In genomic region chr11:62730076-62730475, GRCh38 we compare ENCODE assay signal across 7 cellular contexts. TPM values are rescaled to one million over a fixed set of nuclear protein-coding genes. Genes with fewer than 3 reads are reported as not detected.
DNase-seq lines count a peak whose midpoint lies in the region; TF ChIP-seq lines count a peak whose summit lies in the region.
"Not testable (repeated sequence)": the region's sequence is repeated elsewhere in the genome, so short reads cannot be mapped to it uniquely, and the experiment has no call there.
"Had no signal": no experiment of that assay in that cellular context is flagged by ENCODE, and none has a peak within 500 bp of the region (broad histone marks: within the 10 kb centered on the region; RNA-seq: fewer than 3 reads in every experiment).

No MANE protein-coding gene starts in this region.

- not testable (repeated sequence) for H3K27me3 Mint-ChIP-seq in nephron (ENCODE audit: low read depth)

- H3K36me3 ChIP-seq in SK-N-MC (ENCODE audit: insufficient read depth, low read length) (peaks cover 25% of the 10 kb centered on the region), adipocyte (ENCODE audit: control insufficient read depth, insufficient read depth, low read length, severe bottlenecking) (peaks cover 12% of the 10 kb centered on the region), subcutaneous abdominal adipose tissue (ENCODE audit: control insufficient read depth in 5 of 5, insufficient read depth in 5 of 5, low read length in 5 of 5) (peaks cover 4 to 19% (median 13%) of the 10 kb centered on the region in 5 donors)
- H3K36me3 ChIP-seq in fibroblast of lung (ENCODE audit: control insufficient read depth, insufficient read depth, low read length) = not testable (repeated sequence)

- not testable (repeated sequence) for H4K20me1 ChIP-seq in fibroblast of lung (ENCODE audit: control insufficient read depth, extremely low read depth, insufficient read depth, low read length)

- not testable (repeated sequence) for DNase-seq in GM12864 (ENCODE audit: low read depth); SK-N-MC (ENCODE audit: low read depth, low spot score); adipocyte (ENCODE audit: low read depth); fibroblast of lung (ENCODE audit: low read depth in 2 of 2)

- peak overlapping the region; percentile 89 for H3K4me2 ChIP-seq in fibroblast of lung (ENCODE audit: extremely low read depth, insufficient read depth, low read length)

- H3K27ac ChIP-seq in SK-N-MC = 0 out of 2 replicates have a peak overlapping the region, but pooled peaks have one; percentile 25
- not testable (repeated sequence) for H3K27ac ChIP-seq in fibroblast of lung (ENCODE audit: insufficient read depth, low read length)
- H3K27ac ChIP-seq in subcutaneous abdominal adipose tissue (ENCODE audit: low read depth, low read length) = peak overlapping the region; percentile 17

- H3K27me3 ChIP-seq in adipocyte (replicated peaks; ENCODE audit: control insufficient read depth, insufficient read depth, low read length); fibroblast of lung (ENCODE audit: control insufficient read depth, insufficient read depth, low read length); subcutaneous abdominal adipose tissue (ENCODE audit: control insufficient read depth in 5 of 5, insufficient read depth in 4 of 5, low read length in 5 of 5): not testable (repeated sequence)

- H3K9me3 ChIP-seq in SK-N-MC (ENCODE audit: low read depth, low read length); adipocyte (ENCODE audit: control insufficient read depth, low read length); fibroblast of lung (ENCODE audit: control insufficient read depth, insufficient read depth, low read depth, low read length); subcutaneous abdominal adipose tissue (ENCODE audit: control insufficient read depth in 5 of 5, low read length in 5 of 5): not testable (repeated sequence)

- H3K4me3 Mint-ChIP-seq in nephron = peak overlapping the region; percentile 87 to 98 (median 91)

- H3K9ac ChIP-seq in SK-N-MC (ENCODE audit: insufficient read length) (peak overlapping the region; percentile 86), adipocyte (ENCODE audit: low read length) (peak overlapping the region; percentile 99), subcutaneous abdominal adipose tissue (ENCODE audit: low read length in 5 of 5) (peak overlapping the region in 3 of 5 donors; percentile 3 to 56 (median 13))
- H3K9ac ChIP-seq in fibroblast of lung (ENCODE audit: insufficient read depth, low read length) = not testable (repeated sequence)

- not testable (repeated sequence) for H3K9me3 Mint-ChIP-seq in nephron

- H3K36me3 Mint-ChIP-seq in nephron (ENCODE audit: low read depth) = peaks cover 16% of the 10 kb centered on the region

- H3K27ac Mint-ChIP-seq in nephron = peak overlapping the region in 2 of 3 experiments; percentile 29 to 68

- not testable (repeated sequence) for TF ChIP-seq CTCF in GM12864 (IDR thresholded peaks at IDR 0.05; ENCODE audit: low read depth, low read length, missing control alignments); fibroblast of lung (conservative IDR thresholded peaks at IDR 0.05 in 1 of 2, IDR thresholded peaks at IDR 0.05 in 1 of 2; ENCODE audit: low read depth in 1 of 2, low read length in 2 of 2); nephron (IDR thresholded peaks at IDR 0.05; ENCODE audit: unreplicated experiment in 3 of 3)

- peak overlapping the region; percentile 86 for H3K4me3 ChIP-seq in GM12864 (ENCODE audit: low read depth, low read length)
- H3K4me3 ChIP-seq in SK-N-MC = peak overlapping the region; percentile 98
- H3K4me3 ChIP-seq in adipocyte (ENCODE audit: low read length) = peak overlapping the region; percentile 95
- peak overlapping the region; percentile 60 to 99 (median 81) for H3K4me3 ChIP-seq in fibroblast of lung (replicated peaks in 1 of 4; ENCODE audit: control extremely low read depth in 1 of 4, insufficient read depth in 1 of 4, low read depth in 3 of 4, low read length in 4 of 4)
- peak overlapping the region in 4 of 5 donors; percentile 12 to 86 (median 33) for H3K4me3 ChIP-seq in subcutaneous abdominal adipose tissue (ENCODE audit: low read depth in 1 of 5, low read length in 5 of 5)

- H3K4me1 Mint-ChIP-seq in nephron = peaks cover 24% of the 10 kb centered on the region

- H3K79me2 ChIP-seq in fibroblast of lung (ENCODE audit: control insufficient read depth, insufficient read depth, low read length) = peaks cover 54% of the 10 kb centered on the region

- H2AFZ ChIP-seq in fibroblast of lung (ENCODE audit: low read length) = not testable (repeated sequence)

- H3K4me1 ChIP-seq in adipocyte (ENCODE audit: control insufficient read depth, insufficient read depth, low read length) (peaks cover 13% of the 10 kb centered on the region), subcutaneous abdominal adipose tissue (ENCODE audit: control insufficient read depth in 5 of 5, insufficient read depth in 5 of 5, low read length in 5 of 5) (peaks cover 11 to 38% (median 36%) of the 10 kb centered on the region in 5 donors)
- not testable (repeated sequence) for H3K4me1 ChIP-seq in fibroblast of lung (ENCODE audit: control insufficient read depth, extremely low read depth, insufficient read depth, low read length)

RNA-seq across cellular contexts. Expression of gene TTC9C, which starts 1.8 kb away (rescaled TPM):
- total RNA-seq in fibroblast of lung = 32.4 and 44.4 TPM in 2 replicates
- polyA plus RNA-seq in fibroblast of lung = 26.1 and 27.3 TPM in 2 replicates
- polyA plus RNA-seq in fibroblast of lung (2012) = 31.7 and 33.3 TPM in 2 replicates
- 23.4 and 23.7 TPM in 2 replicates for polyA minus RNA-seq in fibroblast of lung (ENCODE audit: low replicate concordance)

RNA-seq across cellular contexts. Expression of gene HNRNPUL2, which starts 2.8 kb away (rescaled TPM):
- total RNA-seq in fibroblast of lung = 9.2 and 14.5 TPM in 2 replicates
- 18.8 and 26.4 TPM in 2 replicates for polyA plus RNA-seq in fibroblast of lung
- polyA plus RNA-seq in fibroblast of lung (2012) = 56.0 and 65.2 TPM in 2 replicates
- polyA minus RNA-seq in fibroblast of lung (ENCODE audit: low replicate concordance) = 15.6 and 16.1 TPM in 2 replicates

RNA-seq across cellular contexts. Expression of gene GNG3, which starts 22.6 kb away (rescaled TPM):
- not detected in 2 replicates for total RNA-seq in fibroblast of lung
- polyA plus RNA-seq in fibroblast of lung = 0.07 TPM in 1 of 2 replicates, not detected in the other
- polyA plus RNA-seq in fibroblast of lung (2012) = 0.14 and 0.15 TPM in 2 replicates
- not detected in 2 replicates for polyA minus RNA-seq in fibroblast of lung (ENCODE audit: low replicate concordance)
- total RNA-seq: left ventricle myocardium superior had no signal

RNA-seq across cellular contexts. Expression of gene BSCL2, which starts 22.9 kb away (rescaled TPM):
- total RNA-seq in fibroblast of lung = 37.8 and 62.1 TPM in 2 replicates
- 35.5 and 54.0 TPM in 2 replicates for polyA plus RNA-seq in fibroblast of lung
- polyA plus RNA-seq in fibroblast of lung (2012) = 33.6 and 47.4 TPM in 2 replicates
- 319 and 376 TPM in 2 replicates for polyA minus RNA-seq in fibroblast of lung (ENCODE audit: low replicate concordance)

RNA-seq across cellular contexts. Expression of gene ZBTB3, which starts 23.9 kb away (rescaled TPM):
- total RNA-seq in fibroblast of lung = 13.4 and 14.4 TPM in 2 replicates
- 6.2 and 6.8 TPM in 2 replicates for polyA plus RNA-seq in fibroblast of lung
- 2.3 and 3.6 TPM in 2 replicates for polyA plus RNA-seq in fibroblast of lung (2012)
- 13.5 and 18.3 TPM in 2 replicates for polyA minus RNA-seq in fibroblast of lung (ENCODE audit: low replicate concordance)

Comparison
In these comparisons a context has a peak if more than half of its experiments do, and no peak if none do; other contexts are left out.
1. H3K4me3 ChIP-seq: peak in every context shown above with its lines; median percentile 98 in SK-N-MC; 95 in adipocyte; 86 in GM12864; 81 in fibroblast of lung; 33 in subcutaneous abdominal adipose tissue.